ENCODE assay signal across 9 cellular contexts in the genomic region with DNA sequence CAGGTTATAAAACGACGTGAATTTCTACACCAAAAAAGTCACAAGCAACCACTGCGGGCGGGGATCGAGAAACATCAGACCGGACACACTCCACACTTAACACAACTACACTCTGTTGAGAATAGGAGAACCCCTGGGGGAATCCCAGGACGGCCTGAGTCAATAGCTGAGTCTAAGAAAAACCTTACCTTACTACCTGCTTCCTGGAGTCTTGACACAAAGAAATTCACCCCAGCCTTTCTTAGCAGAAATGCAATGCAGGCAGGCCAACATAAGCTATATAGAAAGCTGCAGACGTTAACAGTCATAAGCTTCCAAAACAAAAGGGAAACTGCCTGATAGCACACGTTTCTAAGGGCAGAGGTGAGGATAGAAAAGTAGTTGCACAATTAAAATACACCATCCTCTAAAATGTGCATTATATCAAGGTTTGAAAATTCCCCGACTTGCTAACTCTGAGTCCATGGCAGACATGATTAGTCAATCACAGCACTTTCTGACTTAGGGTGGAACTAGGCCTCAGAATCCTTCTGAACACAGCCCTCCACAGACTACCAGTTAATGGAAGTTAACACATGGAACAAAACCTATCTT.
A peak's percentile ranks its signal among the peaks of the same experiment; 100 is the strongest.
DNase-seq lines count a peak whose midpoint lies in the region; ATAC-seq and TF ChIP-seq lines count a peak whose summit lies in the region.
"Had no signal": no experiment of that assay in that cellular context is flagged by ENCODE, and none has a peak within 500 bp of the region (broad histone marks: within the 10 kb centered on the region; RNA-seq: fewer than 3 reads in every experiment).

No MANE protein-coding gene starts in this region.

- peaks cover 19% of the 10 kb centered on the region; the same call in 1 of the 2 replicates for H4K20me1 ChIP-seq in Karpas-422 (ENCODE audit: insufficient read depth, low read depth, low read length)

- TF ChIP-seq EP300 in tibial nerve (IDR thresholded peaks at IDR 0.05) = no peak

- TF ChIP-seq CTCF in left ventricle myocardium inferior (IDR thresholded peaks at IDR 0.05; ENCODE audit: borderline replicate concordance) (no peak), right atrium auricular region (IDR thresholded peaks at IDR 0.05) (no peak), tibial nerve (IDR thresholded peaks at IDR 0.05) (no peak)

- H3K4me1 ChIP-seq in left ventricle myocardium inferior = peaks cover 27% of the 10 kb centered on the region
- peaks cover 0 to 28% of the 10 kb centered on the region in 2 donors for H3K4me1 ChIP-seq in right atrium auricular region
- peaks cover 86% of the 10 kb centered on the region for H3K4me1 ChIP-seq in Karpas-422 (ENCODE audit: low read length)
- peaks cover 0 to 13% (median 9%) of the 10 kb centered on the region in 4 donors for H3K4me1 ChIP-seq in tibial nerve

- in situ Hi-C loops in KBM-7 (cut with MboI; ENCODE audit: low pct_unique_long_range_greater_than_20kb, low sequenced_read_pairs) = no loop called here

- TF ChIP-seq POLR2A in tibial nerve (IDR thresholded peaks at IDR 0.05) = no peak

- no peaks in the 10 kb centered on the region for H3K36me3 ChIP-seq in left ventricle myocardium inferior
- no peaks in the 10 kb centered on the region for H3K36me3 ChIP-seq in right atrium auricular region
- peaks cover 5% of the 10 kb centered on the region; the same call in 1 of the 2 replicates for H3K36me3 ChIP-seq in Karpas-422 (ENCODE audit: insufficient read depth, low read length)
- H3K36me3 ChIP-seq in tibial nerve = no peaks in the 10 kb centered on the region

- DNase-seq in left ventricle myocardium inferior (no peak), right atrium auricular region (ENCODE audit: low spot score) (no peak), Karpas-422 (peak; percentile 53), tibial nerve (ENCODE audit: low spot score in 2 of 2) (no peak), KBM-7 (no peak)
- DNase-seq in activated naive CD4-positive, alpha-beta T cell treated with anti-CD3 and anti-CD28 coated beads, Interleukin-2, amount 50 U/mL, for 16 hours = peak; percentile 72
- peak; percentile 37 to 46 (median 44) for DNase-seq in stimulated activated CD4-positive, alpha-beta T cell treated with anti-CD3 and anti-CD28 coated beads, TNF-alpha, amount 100 ng/mL, for 1 hour (ENCODE audit: low read depth in 3 of 3, low spot score in 1 of 3)

- no peak overlapping the region for H2AFZ ChIP-seq in Karpas-422 (ENCODE audit: low read length)

- H3K9me3 ChIP-seq in left ventricle myocardium inferior (replicated peaks) (no peaks in the 10 kb centered on the region), right atrium auricular region (no peaks in the 10 kb centered on the region), Karpas-422 (ENCODE audit: low read length) (no peaks in the 10 kb centered on the region), tibial nerve (no peaks in the 10 kb centered on the region)

- no peaks in the 10 kb centered on the region for H3K9me2 ChIP-seq in Karpas-422 (replicated peaks; ENCODE audit: insufficient read depth, low read length)

- H3K27ac ChIP-seq in left ventricle myocardium inferior (replicated peaks) (peak overlapping the region; percentile 47), right atrium auricular region (no peak overlapping the region), Karpas-422 (ENCODE audit: low read length) (peak overlapping the region; percentile 76), tibial nerve (peak overlapping the region in 1 of 4 donors; percentile 35)
- H3K27ac ChIP-seq: VCaP had no signal

- peak overlapping the region; percentile 37 for H3K9ac ChIP-seq in Karpas-422 (ENCODE audit: low read length)

- no peak for ATAC-seq in SK-N-SH treated with all-trans-retinoic acid at 6 μM for 48 hours

- no peak overlapping the region for H3K4me3 ChIP-seq in left ventricle myocardium inferior
- no peak overlapping the region for H3K4me3 ChIP-seq in right atrium auricular region
- H3K4me3 ChIP-seq in Karpas-422 (ENCODE audit: low read length) = no peak overlapping the region
- H3K4me3 ChIP-seq in tibial nerve = no peak overlapping the region

- intact Hi-C loops in left ventricle myocardium inferior (cut with micrococcal nuclease) = no loop called here

- peaks cover 57% of the 10 kb centered on the region for H3K79me2 ChIP-seq in Karpas-422 (ENCODE audit: low read length)

- H3K4me2 ChIP-seq in Karpas-422 (ENCODE audit: low read depth, low read length, poor library complexity, severe bottlenecking) = peak overlapping the region; percentile 33

- 84 to 90% methylated on average over 10 of the region's 10 CpGs for WGBS in tibial nerve, 2 donors

- H3K27me3 ChIP-seq in left ventricle myocardium inferior (ENCODE audit: low read depth) (no peaks in the 10 kb centered on the region), right atrium auricular region (no peaks in the 10 kb centered on the region), Karpas-422 (ENCODE audit: low read length) (no peaks in the 10 kb centered on the region), tibial nerve (peaks cover 0 to 27% of the 10 kb centered on the region in 2 donors)

TF ChIP-seq in SK-N-SH treated with all-trans-retinoic acid at 6 μM for 48 hours, 23 proteins besides CTCF, POLR2A, EP300 and RAD21:
- TF ChIP-seq CSDC2 (CRISPR knock-in tag; IDR thresholded peaks at IDR 0.05) = no peak
- TF ChIP-seq ZNF565 (CRISPR knock-in tag; conservative IDR thresholded peaks at IDR 0.05; ENCODE audit: low read depth) = no peak
- TF ChIP-seq POU6F1 (CRISPR knock-in tag; IDR thresholded peaks at IDR 0.05; ENCODE audit: borderline replicate concordance, low read depth) = no peak
- no peak for TF ChIP-seq TCF4 (CRISPR knock-in tag; IDR thresholded peaks at IDR 0.05; ENCODE audit: borderline replicate concordance)
- TF ChIP-seq, protein P1, sequence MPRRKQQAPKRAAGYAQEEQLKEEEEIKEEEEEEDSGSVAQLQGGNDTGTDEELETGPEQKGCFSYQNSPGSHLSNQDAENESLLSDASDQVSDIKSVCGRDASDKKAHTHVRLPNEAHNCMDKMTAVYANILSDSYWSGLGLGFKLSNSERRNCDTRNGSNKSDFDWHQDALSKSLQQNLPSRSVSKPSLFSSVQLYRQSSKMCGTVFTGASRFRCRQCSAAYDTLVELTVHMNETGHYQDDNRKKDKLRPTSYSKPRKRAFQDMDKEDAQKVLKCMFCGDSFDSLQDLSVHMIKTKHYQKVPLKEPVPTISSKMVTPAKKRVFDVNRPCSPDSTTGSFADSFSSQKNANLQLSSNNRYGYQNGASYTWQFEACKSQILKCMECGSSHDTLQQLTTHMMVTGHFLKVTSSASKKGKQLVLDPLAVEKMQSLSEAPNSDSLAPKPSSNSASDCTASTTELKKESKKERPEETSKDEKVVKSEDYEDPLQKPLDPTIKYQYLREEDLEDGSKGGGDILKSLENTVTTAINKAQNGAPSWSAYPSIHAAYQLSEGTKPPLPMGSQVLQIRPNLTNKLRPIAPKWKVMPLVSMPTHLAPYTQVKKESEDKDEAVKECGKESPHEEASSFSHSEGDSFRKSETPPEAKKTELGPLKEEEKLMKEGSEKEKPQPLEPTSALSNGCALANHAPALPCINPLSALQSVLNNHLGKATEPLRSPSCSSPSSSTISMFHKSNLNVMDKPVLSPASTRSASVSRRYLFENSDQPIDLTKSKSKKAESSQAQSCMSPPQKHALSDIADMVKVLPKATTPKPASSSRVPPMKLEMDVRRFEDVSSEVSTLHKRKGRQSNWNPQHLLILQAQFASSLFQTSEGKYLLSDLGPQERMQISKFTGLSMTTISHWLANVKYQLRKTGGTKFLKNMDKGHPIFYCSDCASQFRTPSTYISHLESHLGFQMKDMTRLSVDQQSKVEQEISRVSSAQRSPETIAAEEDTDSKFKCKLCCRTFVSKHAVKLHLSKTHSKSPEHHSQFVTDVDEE (CRISPR knock-in tag; IDR thresholded peaks at IDR 0.05) = no peak
- TF ChIP-seq ARNTL (CRISPR knock-in tag; IDR thresholded peaks at IDR 0.05; ENCODE audit: borderline replicate concordance, low read depth) = no peak
- no peak for TF ChIP-seq RARB (CRISPR knock-in tag; IDR thresholded peaks at IDR 0.05)
- no peak for TF ChIP-seq TOX (CRISPR knock-in tag; IDR thresholded peaks at IDR 0.05; ENCODE audit: borderline replicate concordance)
- TF ChIP-seq ZC3H10 (CRISPR knock-in tag; IDR thresholded peaks at IDR 0.05) = no peak
- TF ChIP-seq OSR1 (CRISPR knock-in tag; IDR thresholded peaks at IDR 0.05) = no peak
- TF ChIP-seq ESRRG (CRISPR knock-in tag; IDR thresholded peaks at IDR 0.05) = no peak
- TF ChIP-seq PPARA (CRISPR knock-in tag; IDR thresholded peaks at IDR 0.05; ENCODE audit: borderline replicate concordance) = no peak
- TF ChIP-seq ZNF8 (CRISPR knock-in tag; IDR thresholded peaks at IDR 0.05) = no peak
- no peak for TF ChIP-seq ZFP3 (CRISPR knock-in tag; IDR thresholded peaks at IDR 0.05)
- no peak for TF ChIP-seq GLIS3 (CRISPR knock-in tag; IDR thresholded peaks at IDR 0.05)
- TF ChIP-seq CSRNP3 (CRISPR knock-in tag; IDR thresholded peaks at IDR 0.05) = no peak
- no peak for TF ChIP-seq SNAI2 (CRISPR knock-in tag; IDR thresholded peaks at IDR 0.05)
TF ChIP-seq in SK-N-SH treated with all-trans-retinoic acid at 6 μM for 48 hours: peak in this region for 0.

Comparison
In these comparisons a context has a peak if more than half of its experiments do, and no peak if none do; other contexts are left out.
1. H3K27ac ChIP-seq: peak in left ventricle myocardium inferior (single experiment) and Karpas-422 (single experiment); none in right atrium auricular region (0 of 2).
2. DNase-seq: peak in Karpas-422 (single experiment), activated naive CD4-positive, alpha-beta T cell treated with anti-CD3 and anti-CD28 coated beads, Interleukin-2, amount 50 U/mL, for 16 hours (single experiment) and stimulated activated CD4-positive, alpha-beta T cell treated with anti-CD3 and anti-CD28 coated beads, TNF-alpha, amount 100 ng/mL, for 1 hour (3 of 3); none in left ventricle myocardium inferior (single experiment), right atrium auricular region (single experiment), tibial nerve (0 of 2) and KBM-7 (single experiment).